1 cellular context compared by ENCODE assay signal in genomic region chr15:40877691-40878090, GRCh38.
TF ChIP-seq lines count a peak whose summit lies in the region.

No MANE protein-coding gene starts in this region.

TF ChIP-seq in HepG2, 621 proteins besides CTCF, POLR2A, EP300 and RAD21:
- TF ChIP-seq DMAP1 (CRISPR knock-in tag; IDR thresholded peaks at IDR 0.05) (no peak), ZNF441 (CRISPR knock-in tag; IDR thresholded peaks at IDR 0.05; ENCODE audit: borderline replicate concordance) (0 out of 2 replicates have a peak, but pooled peaks have one; percentile 29)
TF ChIP-seq in HepG2: peak in this region for 1.
